Comparison of ENCODE assay signal across 1 cellular context in genomic region chr10:116324227-116324950, GRCh38.
TF ChIP-seq lines count a peak whose summit lies in the region.

A gene with protein sequence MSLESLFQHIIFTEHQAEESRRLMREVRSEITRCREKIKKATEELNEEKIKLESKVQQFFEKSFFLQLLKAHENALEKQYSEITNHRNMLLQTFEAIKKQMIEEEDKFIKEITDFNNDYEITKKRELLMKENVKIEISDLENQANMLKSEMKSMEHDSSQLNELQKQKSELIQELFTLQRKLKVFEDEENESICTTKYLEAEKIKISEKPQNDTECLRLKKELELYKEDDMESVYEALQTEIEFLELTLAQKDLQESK (plus strand): TSS chr10:116324448. CDS start chr10:116325012, 564 bp downstream.

TF ChIP-seq in IMR-90, 13 proteins besides CTCF, POLR2A, EP300 and RAD21 (continued from another document):
- no peak for TF ChIP-seq RCOR1 (IDR thresholded peaks at IDR 0.05; ENCODE audit: insufficient replicate concordance, low read length)
- TF ChIP-seq SMC3 (IDR thresholded peaks at IDR 0.05; ENCODE audit: low read depth, low read length), result no peak
- no peak for TF ChIP-seq RFX5 (IDR thresholded peaks at IDR 0.05; ENCODE audit: low read depth, low read length)
